ENCODE assay signal across 8 cellular contexts in the genomic region with DNA sequence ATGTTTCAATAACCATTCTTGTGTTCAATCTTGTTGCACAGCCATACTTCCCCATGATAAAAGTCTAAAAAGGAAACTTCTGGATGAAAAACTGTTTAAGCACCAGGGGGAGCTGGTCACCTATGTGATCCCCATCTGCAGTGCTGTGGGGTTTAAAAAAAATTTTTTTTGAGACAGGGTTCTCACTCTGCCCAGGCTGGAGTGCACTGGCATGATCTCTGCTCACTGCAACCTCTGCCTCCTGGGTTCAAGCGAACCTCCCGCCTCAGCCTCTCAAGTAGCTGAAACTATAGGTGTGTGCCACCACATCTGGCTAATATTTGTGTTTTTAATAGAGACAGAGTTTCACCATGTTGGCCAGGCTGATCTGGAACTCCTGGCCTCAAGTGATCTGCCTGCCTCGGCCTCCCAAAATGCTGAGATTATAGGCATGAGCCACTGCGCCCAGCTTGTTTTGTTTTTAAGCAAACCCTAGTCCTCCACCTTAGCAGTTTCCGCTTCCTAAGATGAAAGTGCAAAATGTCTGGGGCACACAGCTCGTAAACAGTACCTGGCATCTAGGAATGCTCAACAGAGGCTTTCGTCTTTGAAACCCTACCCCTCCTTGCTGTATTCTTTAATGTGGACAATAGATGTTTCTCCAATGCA. TPM values are rescaled to one million over a fixed set of nuclear protein-coding genes. Genes with fewer than 3 reads are reported as not detected.
DNase-seq lines count a peak whose midpoint lies in the region; ATAC-seq, FAIRE-seq and TF ChIP-seq lines count a peak whose summit lies in the region.

No MANE protein-coding gene starts in this region.

- in situ Hi-C loops in GM12878 (cut with MboI), result no loop called here

- no peak for TF ChIP-seq POLR2A in GM12878 (IDR thresholded peaks at IDR 0.05; ENCODE audit: low read depth, low read length)

- H3K4me1 ChIP-seq in BE2C (no peaks in the 10 kb centered on the region), GM12878 (ENCODE audit: control insufficient read depth, insufficient read depth, low read length) (peaks cover 5% of the 10 kb centered on the region; the same call in 1 of the 2 replicates), liver (ENCODE audit: control insufficient read depth in 4 of 4, insufficient read depth in 4 of 4, low read length in 3 of 4) (peaks cover 0 to 17% (median 11%) of the 10 kb centered on the region in 4 donors)

- no peak for TF ChIP-seq EP300 in GM12878 (IDR thresholded peaks at IDR 0.05; ENCODE audit: borderline replicate concordance in 1 of 2, control insufficient read depth in 1 of 2, low read depth in 2 of 2, low read length in 2 of 2)

- H3K9me3 ChIP-seq in BE2C (no peaks in the 10 kb centered on the region), GM12878 (replicated peaks; ENCODE audit: control insufficient read depth, insufficient read depth, low read length) (no peaks in the 10 kb centered on the region), liver (ENCODE audit: control insufficient read depth in 4 of 4, low read length in 3 of 4) (no peaks in the 10 kb centered on the region)

- CTCF ChIA-PET in GM12878 (lab: Yijun Ruan, JAX), result interaction anchor here (0.6 to 3.6 kb wide), 19 partner anchors 15 to 1217 kb away, joined by 3 to 23 read pairs (median 6); a partner anchor contains a TSS

- ATAC-seq in GM18502 (IDR thresholded peaks at IDR 0.05; ENCODE audit: poor library complexity, unreplicated experiment) (peak; percentile 73), HG03457 (IDR thresholded peaks at IDR 0.05; ENCODE audit: unreplicated experiment) (peak; percentile 65), GM12878 (peak; percentile 90)

- no peak overlapping the region for H3K27ac ChIP-seq in GM12878 (ENCODE audit: control insufficient read depth, insufficient read depth)
- no peak overlapping the region for H3K27ac ChIP-seq in liver (ENCODE audit: low read depth in 1 of 2, low read length in 2 of 2)

- RAD21 ChIA-PET in GM12878 (lab: Charles Lee; ENCODE audit: unreplicated experiment), result interaction anchor here (0.6 to 3.1 kb wide), 13 partner anchors 14 to 1218 kb away, joined by 3 to 14 read pairs (median 5); a partner anchor contains a TSS

- no TSS peak for BruUV-seq in GM12878 (replicated peaks; lab: Mats Ljungman, UMichigan)

- H3K9ac ChIP-seq in GM12878 (ENCODE audit: control insufficient read depth, insufficient read depth, low read length) (no peak overlapping the region), liver (ENCODE audit: low read depth in 1 of 2, low read length in 2 of 2) (no peak overlapping the region)

- no peaks in the 10 kb centered on the region for H4K20me1 ChIP-seq in GM12878 (ENCODE audit: control insufficient read depth, insufficient read depth)

- 75% methylated on average over 7 of the region's 7 CpGs for WGBS in GM12878 (ENCODE audit: insufficient coverage, insufficient replicate concordance, low lambda C conversion rate, missing lambda C conversion rate)
- WGBS in liver, result 87% methylated on average over 7 of the region's 7 CpGs

- DNase-seq in BE2C, result peak; percentile 40
- DNase-seq in RCC 7860 (ENCODE audit: low spot score), result peak; percentile 33
- DNase-seq in GM12878 (ENCODE audit: low read depth, low spot score), result peak; percentile 32
- DNase-seq in urothelium cell line (ENCODE audit: low spot score), result peak; percentile 44
- DNase-seq in GDM1 (lab: John Stamatoyannopoulos, UW), result no peak

- SMC1A ChIA-PET in GM12878 (lab: Charles Lee; ENCODE audit: uncharacterized antibody, unreplicated experiment), result interaction anchor here (0.8 to 1.9 kb wide), 18 partner anchors 9 to 1219 kb away, joined by 3 to 14 read pairs (median 5); a partner anchor contains a TSS

- no peaks in the 10 kb centered on the region for H3K79me2 ChIP-seq in GM12878 (ENCODE audit: control insufficient read depth, insufficient read depth, low read length)

- no peak for FAIRE-seq in RCC 7860 (lab: Jason Lieb, UNC)
- FAIRE-seq in GM12878 (lab: Jason Lieb, UNC), result peak; percentile 89
- FAIRE-seq in urothelium cell line (lab: Jason Lieb, UNC), result no peak

- H3K36me3 ChIP-seq in BE2C (no peaks in the 10 kb centered on the region), GM12878 (ENCODE audit: control insufficient read depth in 2 of 2, insufficient read depth in 2 of 2, low read length in 1 of 2) (no peaks in the 10 kb centered on the region), liver (ENCODE audit: control insufficient read depth in 4 of 4, insufficient read depth in 3 of 4, low read depth in 1 of 4, low read length in 3 of 4) (no peaks in the 10 kb centered on the region)

- TF ChIP-seq CTCF in BE2C (IDR thresholded peaks at IDR 0.05; ENCODE audit: low read depth, low read length) (peak; percentile 68), GM12878 (IDR thresholded peaks at IDR 0.05 in 2 of 3, conservative IDR thresholded peaks at IDR 0.05 in 1 of 3; ENCODE audit: control insufficient read depth in 2 of 3, extremely low read depth in 1 of 3, insufficient read depth in 1 of 3, low read depth in 3 of 3, low read length in 3 of 3) (peak; percentile 58 to 77 (median 59); a peak in 5 of 6 replicates), liver (IDR thresholded peaks at IDR 0.05; ENCODE audit: low read depth, low read length, missing input control) (peak; percentile 60)

- intact Hi-C loops in GM12878 (cut with micrococcal nuclease; ENCODE audit: unreplicated experiment), result loop anchor here (1.0 to 10.0 kb wide), 4 partner anchors 89 to 1216 kb away; a partner anchor contains a TSS

- H2AFZ ChIP-seq in GM12878 (ENCODE audit: control insufficient read depth, low read depth, low read length), result no peak overlapping the region

- TF ChIP-seq RAD21 in GM12878 (IDR thresholded peaks at IDR 0.05; ENCODE audit: insufficient read depth, low read depth, low read length) (peak; percentile 95), liver (IDR thresholded peaks at IDR 0.05) (peak; percentile 86 to 89)

- H3K4me3 ChIP-seq in BE2C (ENCODE audit: low read depth, low read length) (no peak overlapping the region), GM12878 (no peak overlapping the region), liver (ENCODE audit: low read depth in 1 of 3, low read length in 3 of 3) (no peak overlapping the region)

- no peak overlapping the region for H3K4me2 ChIP-seq in GM12878 (ENCODE audit: control insufficient read depth, insufficient read depth)

- H3K27me3 ChIP-seq in BE2C (no peaks in the 10 kb centered on the region), GM12878 (replicated peaks in 1 of 2; ENCODE audit: control insufficient read depth in 2 of 2, insufficient read depth in 2 of 2, low read length in 1 of 2) (no peaks in the 10 kb centered on the region), liver (ENCODE audit: control insufficient read depth in 4 of 4, insufficient read depth in 4 of 4, low read length in 3 of 4) (no peaks in the 10 kb centered on the region)

- POLR2A ChIA-PET in GM12878 (lab: Charles Lee), result interaction anchor here (0.8 kb wide), 1 partner anchor 71 kb away, joined by 4 read pairs; no protein-coding TSS in a partner anchor

TF ChIP-seq in GM12878, 131 proteins besides CTCF, POLR2A, EP300 and RAD21 (continues in another document):
- no peak for TF ChIP-seq STAT1 (conservative IDR thresholded peaks at IDR 0.05)
- no peak for TF ChIP-seq ZNF207 (IDR thresholded peaks at IDR 0.05; ENCODE audit: borderline replicate concordance)
- TF ChIP-seq RB1 (IDR thresholded peaks at IDR 0.05; ENCODE audit: borderline replicate concordance), result peak; percentile 64; the same call in 1 of the 2 replicates
- no peak for TF ChIP-seq BCL11A (IDR thresholded peaks at IDR 0.05; ENCODE audit: low read depth, low read length)
- no peak for TF ChIP-seq CEBPB (IDR thresholded peaks at IDR 0.05; ENCODE audit: borderline replicate concordance in 1 of 2, low read depth in 2 of 2, low read length in 2 of 2)
- TF ChIP-seq MYC (IDR thresholded peaks at IDR 0.05; ENCODE audit: insufficient read depth, insufficient read length, insufficient replicate concordance, low read length, severe bottlenecking), result no peak
- no peak for TF ChIP-seq CBFB (IDR thresholded peaks at IDR 0.05; ENCODE audit: low read depth)
- TF ChIP-seq BACH1 (IDR thresholded peaks at IDR 0.05; ENCODE audit: borderline replicate concordance), result no peak

TF ChIP-seq in liver, 16 proteins besides CTCF, POLR2A, EP300 and RAD21 (continues in another document):
- TF ChIP-seq GABPA (IDR thresholded peaks at IDR 0.05 in 1 of 2, conservative IDR thresholded peaks at IDR 0.05 in 1 of 2) (no peak), TAF1 (conservative IDR thresholded peaks at IDR 0.05) (no peak), HNF4G (IDR thresholded peaks at IDR 0.05) (no peak)

RNA-seq across cellular contexts. Expression of a gene that starts 25.4 kb away (rescaled TPM):
- 84.8 TPM for polyA plus RNA-seq in BE2C (2012; ENCODE audit: insufficient read depth, insufficient read length, low read depth)
- total RNA-seq in GM12878 (2013; cell fraction: nucleolus; rRNA removed), result 54.2 and 54.9 TPM in 2 replicates
- total RNA-seq in GM12878 (2014; rRNA removed) (58.6 and 74.7 TPM in 2 replicates), GM12878 (2014; rRNA removed; fragmentation: Illumina TruSeq; extraction: Trizol) (74.5 and 75.6 TPM in 2 replicates), GM12878 (2021) (71.8 and 74.1 TPM in 2 replicates), liver (10 to 100 TPM; 22.7 to 32.8 TPM)
- polyA plus RNA-seq in GM12878 (2011; ENCODE audit: low read depth), result 32.3 TPM
- polyA plus RNA-seq in GM12878 (2011; rRNA removed) (26.2 and 37.4 TPM in 2 replicates), GM12878 (2014; fragmentation: Illumina TruSeq; extraction: Trizol) (57.7 and 67.2 TPM in 2 replicates), GM12878 (2014; fragmentation: Nextera tagmentation; extraction: Ambion mirVana) (10 to 100 TPM; 40.4 to 43.5 TPM), GM12878 (2014; rRNA removed) (33.6 and 33.8 TPM in 2 replicates), GM12878 (2016; fragmentation: Nextera tagmentation; extraction: Ambion mirVana) (10 to 100 TPM; 94.4 to 96.4 TPM), liver (10 to 100 TPM; 23.9 to 27.1 TPM)
- polyA plus RNA-seq in GM12878 (2011; cell fraction: cytosol; rRNA removed), result 7.6 and 9.1 TPM in 2 replicates
- 14.8 and 20.9 TPM in 2 replicates for polyA plus RNA-seq in GM12878 (2011; cell fraction: nucleus; rRNA removed)
- polyA plus RNA-seq in GM12878 (2012), result 35.2 and 43.8 TPM in 2 replicates
- polyA minus RNA-seq in GM12878 (2011; rRNA and poly(A)+ RNA removed), result 30.4 and 50.9 TPM in 2 replicates
- polyA minus RNA-seq in GM12878 (2011; cell fraction: cytosol; rRNA and poly(A)+ RNA removed), result 22.9 and 23.4 TPM in 2 replicates
- polyA minus RNA-seq in GM12878 (2011; cell fraction: nucleus; rRNA and poly(A)+ RNA removed), result 17.0 and 23.0 TPM in 2 replicates
